In genomic region chr15:47918877-47919276, GRCh38 we compare ENCODE assay signal across 30 cellular contexts.
"Had no signal": no experiment of that assay in that cellular context is flagged by ENCODE, and none has a peak within 500 bp of the region (broad histone marks: within the 10 kb centered on the region; RNA-seq: fewer than 3 reads in every experiment).

No MANE protein-coding gene starts in this region.

- H3K27me3 ChIP-seq: body of pancreas, brain microvascular endothelial cell, breast epithelium had no signal

- H3K4me1 ChIP-seq: breast epithelium had no signal

- FAIRE-seq: astrocyte, colon, TTC549 had no signal

- H3K36me3 ChIP-seq: brain microvascular endothelial cell, breast epithelium had no signal

- H3K4me3 ChIP-seq: body of pancreas, breast epithelium had no signal

- ATAC-seq: activated CD8-positive, alpha-beta memory T cell treated with anti-CD3 and anti-CD28 coated beads, Interleukin-2, amount 10 ng/mL, durations not matched to agents 7 days and 5 days; activated CD8-positive, alpha-beta T cell treated with anti-CD3 and anti-CD28 coated beads, Interleukin-2, amount 10 ng/mL, durations not matched to agents 7 days and 5 days; activated naive CD8-positive, alpha-beta T cell treated with anti-CD3 and anti-CD28 coated beads, Interleukin-2, amount 50 U/mL, for 24 hours; body of pancreas had no signal

- H3K27ac ChIP-seq: body of pancreas, brain microvascular endothelial cell, breast epithelium, VCaP had no signal

- H3K9me3 ChIP-seq: breast epithelium had no signal

- DNase-seq: activated B cell treated with CpG ODN at 0.5 μM for 24 hours; activated CD4-positive, alpha-beta memory T cell treated with anti-CD3 and anti-CD28 coated beads, Interleukin-2, amount 10 ng/mL, durations not matched to agents 7 days and 5 days; activated CD4-positive, alpha-beta T cell treated with anti-CD3 and anti-CD28 coated beads for 4 hours; activated CD4-positive, alpha-beta T cell treated with anti-CD3 and anti-CD28 coated beads, Interleukin-2, amount 10 ng/mL, durations not matched to agents 7 days and 5 days; activated CD4-positive, alpha-beta T cell treated with anti-CD3 and anti-CD28 coated beads, Interleukin-2, amount 50 U/mL, for 48 hours; activated CD4-positive, CD25-positive, alpha-beta regulatory T cell treated with anti-CD3 and anti-CD28 coated beads, Interleukin-2, amount 50 U/mL, for 72 hours; activated CD8-positive, alpha-beta memory T cell treated with anti-CD3 and anti-CD28 coated beads for 24 hours; activated CD8-positive, alpha-beta memory T cell treated with anti-CD3 and anti-CD28 coated beads, Interleukin-2, amount 10 ng/mL, durations not matched to agents 7 days and 5 days; activated CD8-positive, alpha-beta memory T cell treated with anti-CD3 and anti-CD28 coated beads, Interleukin-2, amount 50 U/mL, for 48 hours; activated CD8-positive, alpha-beta T cell treated with anti-CD3 and anti-CD28 coated beads, Interleukin-2, amount 10 ng/mL, durations not matched to agents 7 days and 5 days; activated effector memory CD4-positive, alpha-beta T cell treated with Interleukin-2 at 50 U/mL for 16 hours; activated gamma-delta T cell; activated naive CD4-positive, alpha-beta T cell treated with anti-CD3 and anti-CD28 coated beads, Interleukin-2, amount 10 ng/mL, durations not matched to agents 7 days and 5 days; activated naive CD4-positive, alpha-beta T cell treated with Interleukin-2 at 50 U/mL for 16 hours; activated naive CD8-positive, alpha-beta T cell treated with anti-CD3 and anti-CD28 coated beads, Interleukin-2, amount 10 ng/mL, durations not matched to agents 7 days and 5 days; activated naive CD8-positive, alpha-beta T cell treated with anti-CD3 and anti-CD28 coated beads, Interleukin-2, amount 50 U/mL, for 24 hours; activated T-cell treated with anti-CD3 and anti-CD28 coated beads, Interleukin-2, amount 50 U/mL, for 24 hours; activated T-cell treated with anti-CD3 and anti-CD28 coated beads, Interleukin-2, amount 50 U/mL, for 48 hours; amygdala; anterior cingulate cortex; body of pancreas; brain microvascular endothelial cell; central memory CD4-positive, alpha-beta T cell; T-helper 2 cell; T-helper 9 cell had no signal
